In the genomic region with DNA sequence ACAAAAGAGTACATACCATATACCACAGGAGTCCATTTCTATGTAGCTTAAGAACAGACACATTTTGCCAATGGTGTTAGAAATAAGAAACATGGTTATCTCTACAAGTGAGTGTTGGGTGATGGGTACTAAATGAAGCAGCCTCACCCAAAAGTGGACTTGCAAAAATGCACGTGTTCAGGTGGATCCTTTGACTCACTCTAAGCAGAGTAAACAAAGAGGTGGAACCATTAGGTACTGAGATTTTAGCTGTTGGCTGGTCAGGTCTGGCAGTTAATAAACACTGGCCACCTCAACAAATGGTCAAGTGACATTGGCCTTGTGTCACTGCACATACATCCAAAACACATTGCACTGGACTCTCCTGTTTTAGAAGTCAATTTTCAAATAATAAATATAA, we compare ENCODE assay signal across 26 cellular contexts. TPM values are rescaled to one million over a fixed set of nuclear protein-coding genes. Genes with fewer than 3 reads are reported as not detected.
DNase-seq lines count a peak whose midpoint lies in the region; ATAC-seq and TF ChIP-seq lines count a peak whose summit lies in the region.
"Had no signal": no experiment of that assay in that cellular context is flagged by ENCODE, and none has a peak within 500 bp of the region (broad histone marks: within the 10 kb centered on the region; RNA-seq: fewer than 3 reads in every experiment).

No MANE protein-coding gene starts in this region.

- no TSS peak for BruUV-seq in A673 (replicated peaks; lab: Mats Ljungman, UMichigan)

- no peaks in the 10 kb centered on the region for H3K27me3 Mint-ChIP-seq in activated CD4-positive, alpha-beta T cell treated with anti-CD3 and anti-CD28 coated beads for 36 hours
- H3K27me3 Mint-ChIP-seq: naive B cell had no signal

- CTCF ChIA-PET in activated CD4-positive, alpha-beta T cell treated with anti-CD3 and anti-CD28 coated beads for 36 hours (lab: Charles Lee), result interaction anchor here (1.2 to 13.3 kb wide), 6 partner anchors 10 to 26 kb away, joined by 3 to 133 read pairs (median 20); no protein-coding TSS in a partner anchor
- CTCF ChIA-PET in A673 (lab: Charles Lee), result no interaction called here

- H3K27ac ChIP-seq in heart left ventricle, result no peak overlapping the region
- H3K27ac ChIP-seq in effector memory CD4-positive, alpha-beta T cell (ENCODE audit: insufficient read depth, low read length, poor library complexity, severe bottlenecking), result peak overlapping the region; percentile 58
- H3K27ac ChIP-seq in A673 (ENCODE audit: low read depth, low read length, poor library complexity, severe bottlenecking), result no peak overlapping the region
- H3K27ac ChIP-seq: 22Rv1, coronary artery, esophagus muscularis mucosa, foreskin keratinocyte, GM23248, KMS-11, SK-N-MC, stomach, tibial artery had no signal

- peak overlapping the region; percentile 89 for H3K27ac Mint-ChIP-seq in activated CD4-positive, alpha-beta T cell treated with anti-CD3 and anti-CD28 coated beads for 36 hours

- no peaks in the 10 kb centered on the region for H3K4me1 ChIP-seq in heart left ventricle
- peaks cover 60% of the 10 kb centered on the region for H3K4me1 ChIP-seq in effector memory CD4-positive, alpha-beta T cell (ENCODE audit: control insufficient read depth, insufficient read depth, low read length, poor library complexity, severe bottlenecking)
- no peaks in the 10 kb centered on the region for H3K4me1 ChIP-seq in A673 (ENCODE audit: insufficient read depth, low read length, poor library complexity, severe bottlenecking)
- H3K4me1 ChIP-seq: tibial artery had no signal

- intact Hi-C loops in activated CD4-positive, alpha-beta T cell treated with anti-CD3 and anti-CD28 coated beads for 36 hours (cut with DNase I, micrococcal nuclease), result no loop called here
- intact Hi-C loops in cardiac septum (cut with DNase I), result no loop called here
- intact Hi-C loops in heart left ventricle (cut with DNase I), result no loop called here
- intact Hi-C loops in A673 (cut with micrococcal nuclease; ENCODE audit: unreplicated experiment), result no loop called here

- H3K4me3 Mint-ChIP-seq in activated CD4-positive, alpha-beta T cell treated with anti-CD3 and anti-CD28 coated beads for 36 hours, result no peak overlapping the region
- H3K4me3 Mint-ChIP-seq: CD14-positive monocyte; naive B cell; T-helper 1 cell treated with Interleukin-12 subunit alpha and Interleukin-12 subunit beta and Interleukin-4 antibody, amounts not matched to agents 30 μg/mL and 1 μg/mL, for 36 hours had no signal

- ATAC-seq in activated CD4-positive, alpha-beta T cell treated with anti-CD3 and anti-CD28 coated beads for 36 hours, result peak; percentile 24
- no peak for ATAC-seq in heart left ventricle
- ATAC-seq: foreskin keratinocyte, left cardiac atrium had no signal

- no peaks in the 10 kb centered on the region for H3K9me3 Mint-ChIP-seq in activated CD4-positive, alpha-beta T cell treated with anti-CD3 and anti-CD28 coated beads for 36 hours (ENCODE audit: low read depth)
- H3K9me3 Mint-ChIP-seq: CD14-positive monocyte; naive B cell; T-helper 1 cell treated with Interleukin-12 subunit alpha and Interleukin-12 subunit beta and Interleukin-4 antibody, amounts not matched to agents 30 μg/mL and 1 μg/mL, for 36 hours had no signal

- H3K36me3 ChIP-seq in heart left ventricle (peaks cover 0 to 72% (median 12%) of the 10 kb centered on the region in 9 donors), A673 (ENCODE audit: insufficient read depth, low read length, poor library complexity, severe bottlenecking) (no peaks in the 10 kb centered on the region)
- peaks cover 71% of the 10 kb centered on the region for H3K36me3 ChIP-seq in effector memory CD4-positive, alpha-beta T cell (ENCODE audit: control insufficient read depth, insufficient read depth, low read length)

- no peaks in the 10 kb centered on the region for H3K9me3 ChIP-seq in heart left ventricle
- H3K9me3 ChIP-seq in effector memory CD4-positive, alpha-beta T cell (ENCODE audit: control insufficient read depth, low read length), result no peaks in the 10 kb centered on the region
- H3K9me3 ChIP-seq in A673 (ENCODE audit: low read depth, low read length, poor library complexity, severe bottlenecking), result no peaks in the 10 kb centered on the region
- H3K9me3 ChIP-seq: esophagus muscularis mucosa, stomach, tibial artery had no signal

- POLR2A ChIA-PET in activated CD4-positive, alpha-beta T cell treated with anti-CD3 and anti-CD28 coated beads for 36 hours (lab: Charles Lee), result interaction anchor here (1.4 kb wide), 1 partner anchor 28 kb away, joined by 3 read pairs; a partner anchor contains a TSS
- POLR2A ChIA-PET in A673 (lab: Charles Lee; ENCODE audit: low non-redundant PET), result no interaction called here

- peaks cover 86% of the 10 kb centered on the region for H3K36me3 Mint-ChIP-seq in activated CD4-positive, alpha-beta T cell treated with anti-CD3 and anti-CD28 coated beads for 36 hours (ENCODE audit: low read depth)

- no peaks in the 10 kb centered on the region for H3K27me3 ChIP-seq in heart left ventricle
- H3K27me3 ChIP-seq in effector memory CD4-positive, alpha-beta T cell (replicated peaks; ENCODE audit: control insufficient read depth, insufficient read depth, low read length, poor library complexity, severe bottlenecking), result no peaks in the 10 kb centered on the region
- no peaks in the 10 kb centered on the region for H3K27me3 ChIP-seq in A673 (replicated peaks; ENCODE audit: insufficient read depth, low read depth, low read length, poor library complexity)
- H3K27me3 ChIP-seq: esophagus muscularis mucosa, foreskin keratinocyte, stomach, tibial artery had no signal

- TF ChIP-seq CTCF in heart left ventricle (IDR thresholded peaks at IDR 0.05), result no peak
- no peak for TF ChIP-seq CTCF in A673 (conservative IDR thresholded peaks at IDR 0.05; ENCODE audit: low read depth, low read length)

- WGBS in heart left ventricle, 4 donors, result 54 to 70% (median 65%) methylated on average over 1 of the region's 1 CpG

- peaks cover 93% of the 10 kb centered on the region for H3K4me1 Mint-ChIP-seq in activated CD4-positive, alpha-beta T cell treated with anti-CD3 and anti-CD28 coated beads for 36 hours
- H3K4me1 Mint-ChIP-seq: CD14-positive monocyte had no signal

- DNase-seq in activated CD4-positive, alpha-beta T cell treated with anti-CD3 and anti-CD28 coated beads for 36 hours, result no peak
- no peak for DNase-seq in activated CD4-positive, alpha-beta T cell treated with anti-CD3 and anti-CD28 coated beads, Interleukin-2, amount 50 U/mL, for 4 hours
- DNase-seq in cardiac septum (ENCODE audit: low spot score) (peak; percentile 31), heart left ventricle (no peak), NCI-H510A treated with DMSO at 0.1 percent for 48 hours (lab: John Stamatoyannopoulos, UW) (no peak), A673 (ENCODE audit: low spot score) (no peak)
- DNase-seq in effector memory CD4-positive, alpha-beta T cell, result no peak
- peak; percentile 14 for DNase-seq in stimulated activated CD8-positive, alpha-beta memory T cell treated with anti-CD3 and anti-CD28 coated beads, Interleukin-4, amount 100 ng/mL, for 48 hours
- DNase-seq: activated CD4-positive, CD25-positive, alpha-beta regulatory T cell treated with anti-CD3 and anti-CD28 coated beads, Interleukin-2, amount 50 U/mL, for 72 hours; DMS153; foreskin keratinocyte; GM23248; left cardiac atrium; naive B cell; NCI-H146; NCI-H446 treated with DMSO at 0.1 percent for 48 hours; stimulated activated CD4-positive, alpha-beta T cell treated with anti-CD3 and anti-CD28 coated beads, Interleukin-15, amount 100 ng/mL, for 24 hours; stomach had no signal

- H3K4me3 ChIP-seq in heart left ventricle, result no peak overlapping the region
- H3K4me3 ChIP-seq in effector memory CD4-positive, alpha-beta T cell (ENCODE audit: insufficient read depth, low read depth, low read length, poor library complexity, severe bottlenecking), result no peak overlapping the region
- no peak overlapping the region for H3K4me3 ChIP-seq in A673 (ENCODE audit: low read depth, low read length, poor library complexity, severe bottlenecking)
- H3K4me3 ChIP-seq: coronary artery, esophagus muscularis mucosa, GM23248, SK-N-MC, stomach, tibial artery had no signal

- no peak for TF ChIP-seq POLR2A in heart left ventricle (IDR thresholded peaks at IDR 0.05)

RNA-seq across cellular contexts. Expression of a gene that starts 27.6 kb away (rescaled TPM):
- total RNA-seq in activated CD4-positive, alpha-beta T cell treated with anti-CD3 and anti-CD28 coated beads for 36 hours, result 100 to 1,000 TPM; 249 to 378 TPM
- total RNA-seq in cardiac septum (46.3 TPM), heart left ventricle (100 to 1,000 TPM in 1 of 9 donors, 10 to 100 TPM in 8; 31.7 to 116 (median 41.0) TPM), A673 (2021) (82.9 and 112 TPM in 2 replicates)
- 10 to 100 TPM; 23.8 to 33.5 TPM for polyA plus RNA-seq in heart left ventricle

Comparison
In these comparisons a context has a peak if more than half of its experiments do, and no peak if none do; other contexts are left out.
1. DNase-seq: peak in cardiac septum (single experiment) and stimulated activated CD8-positive, alpha-beta memory T cell treated with anti-CD3 and anti-CD28 coated beads, Interleukin-4, amount 100 ng/mL, for 48 hours (single experiment); none in activated CD4-positive, alpha-beta T cell treated with anti-CD3 and anti-CD28 coated beads for 36 hours (single experiment), activated CD4-positive, alpha-beta T cell treated with anti-CD3 and anti-CD28 coated beads, Interleukin-2, amount 50 U/mL, for 4 hours (0 of 2), heart left ventricle (0 of 5), effector memory CD4-positive, alpha-beta T cell (0 of 3), NCI-H510A treated with DMSO at 0.1 percent for 48 hours (single experiment) and A673 (single experiment).